ENCODE assay signal across 8 cellular contexts in genomic region chr15:96329403-96329981, GRCh38. TPM values are rescaled to one million over a fixed set of nuclear protein-coding genes. Genes with fewer than 3 reads are reported as not detected.
DNase-seq lines count a peak whose midpoint lies in the region; ATAC-seq and TF ChIP-seq lines count a peak whose summit lies in the region.

No MANE protein-coding gene starts in this region.

- intact Hi-C loops in Caco-2 (cut with micrococcal nuclease; ENCODE audit: unreplicated experiment) (loop anchor here (5.0 kb wide), 2 partner anchors 542 to 567 kb away; no protein-coding TSS in a partner anchor), PC-9 (cut with micrococcal nuclease; ENCODE audit: unreplicated experiment) (loop anchor here (5.0 to 10.0 kb wide), 4 partner anchors 212 to 767 kb away; no protein-coding TSS in a partner anchor)

- H3K27ac ChIP-seq in PC-9 (peak overlapping the region; percentile 91), parathyroid adenoma (peak overlapping the region; percentile 97)

- no peaks in the 10 kb centered on the region for H3K9me2 ChIP-seq in PC-9 (ENCODE audit: insufficient read depth)

- H3K27ac Mint-ChIP-seq in Caco-2 (ENCODE audit: unreplicated experiment), result peak overlapping the region; percentile 84

- no peaks in the 10 kb centered on the region for H3K27me3 Mint-ChIP-seq in Caco-2 (ENCODE audit: insufficient read depth, unreplicated experiment)

- H3K9me3 ChIP-seq in Caco-2, result no peaks in the 10 kb centered on the region
- H3K9me3 ChIP-seq in PC-9 (ENCODE audit: insufficient read depth, low read depth), result no peaks in the 10 kb centered on the region
- no peaks in the 10 kb centered on the region for H3K9me3 ChIP-seq in parathyroid adenoma (ENCODE audit: control insufficient read depth, low read length)

- no peaks in the 10 kb centered on the region for H3K9me3 Mint-ChIP-seq in Caco-2 (ENCODE audit: unreplicated experiment)

- CTCF ChIA-PET in Caco-2 (lab: Charles Lee) (no interaction called here), PC-9 (lab: Charles Lee) (interaction anchor here (0.6 kb wide), 1 partner anchor 1077 kb away, joined by 6 read pairs; no protein-coding TSS in a partner anchor)

- H3K79me2 ChIP-seq in PC-9 (ENCODE audit: low read depth), result peaks cover 76% of the 10 kb centered on the region
- peaks cover 23% of the 10 kb centered on the region for H3K79me2 ChIP-seq in parathyroid adenoma

- no TSS peak for BruUV-seq in Caco-2 (replicated peaks; lab: Mats Ljungman, UMichigan)
- BruUV-seq in PC-9 (replicated peaks; lab: Mats Ljungman, UMichigan), result no TSS peak

- POLR2A ChIA-PET in Caco-2 (lab: Charles Lee), result interaction anchor here (0.5 to 1.6 kb wide), 5 partner anchors 11 to 382 kb away, joined by 4 to 11 read pairs (median 5); no protein-coding TSS in a partner anchor
- POLR2A ChIA-PET in PC-9 (lab: Charles Lee; ENCODE audit: unreplicated experiment), result interaction anchor here (0.5 to 0.6 kb wide), 2 partner anchors 130 to 425 kb away, joined by 4 to 7 read pairs; no protein-coding TSS in a partner anchor

- peak overlapping the region; percentile 86 for H3K4me2 ChIP-seq in PC-9
- peak overlapping the region; percentile 87 for H3K4me2 ChIP-seq in parathyroid adenoma (ENCODE audit: low read length)

- peak overlapping the region; percentile 69 for H2AFZ ChIP-seq in PC-9
- peak overlapping the region; percentile 78 for H2AFZ ChIP-seq in parathyroid adenoma

- H3F3A ChIP-seq in PC-9 (ENCODE audit: insufficient read depth, low read depth), result peaks cover 37% of the 10 kb centered on the region

- H3K36me3 Mint-ChIP-seq in Caco-2 (ENCODE audit: insufficient read depth, unreplicated experiment), result peaks cover 89% of the 10 kb centered on the region

- H3K27me3 ChIP-seq in Caco-2 (replicated peaks; ENCODE audit: control insufficient read depth, insufficient read depth, low read length) (no peaks in the 10 kb centered on the region), PC-9 (ENCODE audit: insufficient read depth, low read depth) (no peaks in the 10 kb centered on the region), parathyroid adenoma (ENCODE audit: control insufficient read depth, insufficient read depth, low read length) (no peaks in the 10 kb centered on the region)

- H4K20me1 ChIP-seq in PC-9 (ENCODE audit: insufficient read depth), result peaks cover 8% of the 10 kb centered on the region

- H3K4me1 Mint-ChIP-seq in Caco-2 (ENCODE audit: low read depth, unreplicated experiment), result peaks cover 25% of the 10 kb centered on the region

- peak overlapping the region; percentile 83 for H3K4me3 Mint-ChIP-seq in Caco-2 (ENCODE audit: unreplicated experiment)

- H3K4me3 ChIP-seq in Caco-2 (ENCODE audit: low read depth, low read length) (peak overlapping the region; percentile 35), PC-9 (peak overlapping the region; percentile 73), fibroblast of mammary gland (ENCODE audit: control insufficient read depth, low read depth, low read length) (peak overlapping the region; percentile 43), parathyroid adenoma (ENCODE audit: low read depth, low read length) (peak overlapping the region; percentile 73)

- peak overlapping the region; percentile 53 for H3K9ac ChIP-seq in parathyroid adenoma

- no peak for ATAC-seq in HG02798 (IDR thresholded peaks at IDR 0.05; ENCODE audit: poor library complexity, unreplicated experiment)
- ATAC-seq in GM19035 (IDR thresholded peaks at IDR 0.05; ENCODE audit: unreplicated experiment), result no peak
- ATAC-seq in HG02588 (IDR thresholded peaks at IDR 0.05; ENCODE audit: unreplicated experiment), result no peak

- H3K4me1 ChIP-seq in Caco-2 (peaks cover 21% of the 10 kb centered on the region), PC-9 (replicated peaks; ENCODE audit: insufficient read depth) (peaks cover 36% of the 10 kb centered on the region), parathyroid adenoma (no peaks in the 10 kb centered on the region)

- DNase-seq in Caco-2 (no peak), PC-9 (no peak), fibroblast of mammary gland (ENCODE audit: low read depth) (peak; percentile 36), hypothalamus (lab: John Stamatoyannopoulos, UW) (no peak)

- TF ChIP-seq CTCF in Caco-2 (IDR thresholded peaks at IDR 0.05; ENCODE audit: insufficient read depth in 1 of 2, low read depth in 1 of 2, low read length in 1 of 2, severe bottlenecking in 1 of 2, unreplicated experiment in 1 of 2) (no peak), PC-9 (conservative IDR thresholded peaks at IDR 0.05) (no peak), fibroblast of mammary gland (conservative IDR thresholded peaks at IDR 0.05; ENCODE audit: control insufficient read depth, insufficient read depth, low read depth, low read length) (no peak), parathyroid adenoma (IDR thresholded peaks at IDR 0.05) (no peak)

- H3K36me3 ChIP-seq in Caco-2 (ENCODE audit: control insufficient read depth, insufficient read depth, low read length) (peaks cover 2% of the 10 kb centered on the region; the same call in 1 of the 2 replicates), PC-9 (ENCODE audit: low read depth) (0 out of 2 replicates have a peak, but pooled peaks cover 6% of the 10 kb centered on the region), parathyroid adenoma (ENCODE audit: control insufficient read depth, insufficient read depth, low read length) (no peaks in the 10 kb centered on the region)

RNA-seq across cellular contexts. Expression of gene NR2F2, which starts 1.0 kb away (rescaled TPM):
- total RNA-seq in Caco-2 (2022) (134 and 140 TPM in 2 replicates), PC-9 (2021) (48.4 and 72.1 TPM in 2 replicates)
